In genomic region chr13:49716615-49717014, GRCh38 we compare ENCODE assay signal across 1 cellular context.
TF ChIP-seq lines count a peak whose summit lies in the region.

No MANE protein-coding gene starts in this region.

TF ChIP-seq in WTC11, 78 proteins besides CTCF, POLR2A, EP300 and RAD21 (continued from another document):
- TF ChIP-seq ARID4B (CRISPR knock-in tag; IDR thresholded peaks at IDR 0.05; ENCODE audit: borderline replicate concordance) (no peak), SP1 (CRISPR knock-in tag; conservative IDR thresholded peaks at IDR 0.05) (no peak), NR2C2 (CRISPR knock-in tag; IDR thresholded peaks at IDR 0.05) (no peak), CDX4 (CRISPR knock-in tag; IDR thresholded peaks at IDR 0.05; ENCODE audit: borderline replicate concordance) (no peak), ZNF219 (CRISPR knock-in tag; IDR thresholded peaks at IDR 0.05; ENCODE audit: borderline replicate concordance) (no peak)
